23 cellular contexts compared by ENCODE assay signal in genomic region chr4:119478446-119479179, GRCh38.
A peak's percentile ranks its signal among the peaks of the same experiment; 100 is the strongest.
DNase-seq lines count a peak whose midpoint lies in the region; ATAC-seq, FAIRE-seq and TF ChIP-seq lines count a peak whose summit lies in the region.
"Had no signal": no experiment of that assay in that cellular context is flagged by ENCODE, and none has a peak within 500 bp of the region (broad histone marks: within the 10 kb centered on the region; RNA-seq: fewer than 3 reads in every experiment).

No MANE protein-coding gene starts in this region.

- no peaks in the 10 kb centered on the region for H3K79me1 ChIP-seq in trophoblast cell (ENCODE audit: low read length)

- H3K9ac ChIP-seq in trophoblast cell (ENCODE audit: low read length): no peak overlapping the region

- H3K4me2 ChIP-seq in trophoblast cell (ENCODE audit: low read length): no peak overlapping the region

- H2BK5ac ChIP-seq in trophoblast cell (ENCODE audit: low read depth, low read length, poor library complexity): no peak overlapping the region

- H3K79me2 ChIP-seq in trophoblast cell (ENCODE audit: control insufficient read depth, insufficient read depth, low read length, poor library complexity): no peaks in the 10 kb centered on the region

- intact Hi-C loops in heart left ventricle (cut with DNase I): no loop called here
- intact Hi-C loops in right cardiac atrium (cut with DNase I): loop anchor here in 1 of 4 donors (10.0 kb wide), 1 partner anchor 174 kb away; a partner anchor contains a TSS

- no peak overlapping the region for H4K91ac ChIP-seq in trophoblast cell (ENCODE audit: low read depth, low read length)

- no peak overlapping the region for H3K14ac ChIP-seq in trophoblast cell (ENCODE audit: low read length)

- H3K9me3 ChIP-seq in heart left ventricle (no peaks in the 10 kb centered on the region), right cardiac atrium (ENCODE audit: control insufficient read depth, low read length) (no peaks in the 10 kb centered on the region), trophoblast cell (ENCODE audit: insufficient read depth, low read depth, low read length) (no peaks in the 10 kb centered on the region)

- H4K12ac ChIP-seq in trophoblast cell (ENCODE audit: low read depth, low read length): no peak overlapping the region

- no peak overlapping the region for H2AK5ac ChIP-seq in trophoblast cell (ENCODE audit: low read length)

- H3K4ac ChIP-seq in trophoblast cell (ENCODE audit: low read depth, low read length): no peak overlapping the region

- H2BK120ac ChIP-seq in trophoblast cell (ENCODE audit: insufficient read depth, low read length, poor library complexity): no peak overlapping the region

- no peak overlapping the region for H3K18ac ChIP-seq in trophoblast cell (ENCODE audit: low read length)

- TF ChIP-seq CTCF in heart left ventricle (IDR thresholded peaks at IDR 0.05) (no peak), bronchial epithelial cell (IDR thresholded peaks at IDR 0.05; ENCODE audit: insufficient read depth, low read length, severe bottlenecking) (no peak), GM20000 (IDR thresholded peaks at IDR 0.05; ENCODE audit: extremely low read depth, missing control alignments) (no peak)

- no peak for FAIRE-seq in bronchial epithelial cell (lab: Jason Lieb, UNC)
- FAIRE-seq: endothelial cell of umbilical vein, urothelium cell line had no signal

- H3K27ac ChIP-seq in heart left ventricle (peak overlapping the region in 2 of 12 donors; percentile 53 to 56), right cardiac atrium (ENCODE audit: low read length) (no peak overlapping the region), trophoblast cell (ENCODE audit: low read depth, low read length) (no peak overlapping the region)
- H3K27ac ChIP-seq: SK-N-MC had no signal

- no peak for DNase-seq in heart left ventricle
- no peak for DNase-seq in right cardiac atrium
- DNase-seq in bronchial epithelial cell (ENCODE audit: low read depth): peak; percentile 29
- peak; percentile 83 for DNase-seq in kidney tubule cell (ENCODE audit: low spot score)
- no peak for DNase-seq in GM20000 (ENCODE audit: low spot score)
- no peak for DNase-seq in NCI-H1694 treated with DMSO at 0.1 percent for 48 hours (lab: John Stamatoyannopoulos, UW)
- DNase-seq in trophoblast cell: no peak
- DNase-seq: activated CD4-positive, alpha-beta T cell treated with anti-CD3 and anti-CD28 coated beads for 4 hours; activated CD8-positive, alpha-beta memory T cell treated with anti-CD3 and anti-CD28 coated beads, Interleukin-2, amount 50 U/mL, for 4 hours; activated gamma-delta T cell; CD4-positive, CD25-positive, alpha-beta regulatory T cell; NCI-H187; NCI-H526; nucleus accumbens; PC-3; stimulated activated CD4-positive, alpha-beta T cell treated with anti-CD3 and anti-CD28 coated beads, Interleukin-1b, Interleukin-23, amount 100 ng/mL, for 48 hours; stimulated activated naive CD8-positive, alpha-beta T cell treated with anti-CD3 and anti-CD28 coated beads, Interleukin-15, amount 100 ng/mL, for 72 hours; T1000 had no signal

- H4K8ac ChIP-seq in trophoblast cell (ENCODE audit: low read depth, low read length): no peak overlapping the region

- TF ChIP-seq POLR2A in heart left ventricle (IDR thresholded peaks at IDR 0.05): no peak

- H3K23ac ChIP-seq in trophoblast cell (ENCODE audit: low read length): no peak overlapping the region

- H3K4me3 ChIP-seq in heart left ventricle (no peak overlapping the region), right cardiac atrium (ENCODE audit: low read length) (no peak overlapping the region), bronchial epithelial cell (ENCODE audit: low read depth, low read length) (no peak overlapping the region), trophoblast cell (ENCODE audit: low read depth, low read length) (no peak overlapping the region)
- H3K4me3 ChIP-seq: SK-N-MC had no signal

- H3K27me3 ChIP-seq in heart left ventricle (no peaks in the 10 kb centered on the region), right cardiac atrium (ENCODE audit: control insufficient read depth, insufficient read depth) (no peaks in the 10 kb centered on the region), bronchial epithelial cell (ENCODE audit: control insufficient read depth, insufficient read depth, low read length) (no peaks in the 10 kb centered on the region), trophoblast cell (ENCODE audit: insufficient read depth, low read length) (no peaks in the 10 kb centered on the region)

- ATAC-seq in heart left ventricle (peak; percentile 74 to 90 (median 82)), right cardiac atrium (no peak), GM19035 (IDR thresholded peaks at IDR 0.05; ENCODE audit: unreplicated experiment) (no peak)
- ATAC-seq: PC-3; sciatic nerve; stimulated activated naive CD8-positive, alpha-beta T cell treated with anti-CD3 and anti-CD28 coated beads, Interleukin-15, amount 100 ng/mL, for 72 hours had no signal

- H3K4me1 ChIP-seq in heart left ventricle: peaks cover 0 to 13% (median 0%) of the 10 kb centered on the region in 12 donors
- no peaks in the 10 kb centered on the region for H3K4me1 ChIP-seq in right cardiac atrium (ENCODE audit: control insufficient read depth, insufficient read depth, low read length)
- no peaks in the 10 kb centered on the region for H3K4me1 ChIP-seq in trophoblast cell (ENCODE audit: control insufficient read depth in 1 of 2, insufficient read depth in 2 of 2, low read length in 2 of 2)

- peaks cover 0 to 49% (median 32%) of the 10 kb centered on the region in 9 donors for H3K36me3 ChIP-seq in heart left ventricle
- H3K36me3 ChIP-seq in bronchial epithelial cell (ENCODE audit: control insufficient read depth, insufficient read depth, low read length): peaks cover 1% of the 10 kb centered on the region
- H3K36me3 ChIP-seq in trophoblast cell (ENCODE audit: control insufficient read depth in 1 of 2, insufficient read depth in 2 of 2, low read length in 2 of 2): peaks cover 3 to 13% of the 10 kb centered on the region in 2 experiments

- H2AFZ ChIP-seq in trophoblast cell (ENCODE audit: insufficient read depth, low read length, poor library complexity): no peak overlapping the region

- no peak overlapping the region for H2BK12ac ChIP-seq in trophoblast cell (ENCODE audit: low read length)

Comparison
In these comparisons a context has a peak if more than half of its experiments do, and no peak if none do; other contexts are left out.
1. ATAC-seq: peak in heart left ventricle (4 of 4); none in right cardiac atrium (0 of 2) and GM19035 (single experiment).
2. DNase-seq: peak in bronchial epithelial cell (single experiment) and kidney tubule cell (single experiment); none in heart left ventricle (0 of 5), right cardiac atrium (0 of 3), GM20000 (single experiment), NCI-H1694 treated with DMSO at 0.1 percent for 48 hours (single experiment) and trophoblast cell (0 of 2).